17 cellular contexts compared by ENCODE assay signal in genomic region chr11:120811731-120812130, GRCh38.
DNase-seq lines count a peak whose midpoint lies in the region; ATAC-seq and TF ChIP-seq lines count a peak whose summit lies in the region.
"Had no signal": no experiment of that assay in that cellular context is flagged by ENCODE, and none has a peak within 500 bp of the region (broad histone marks: within the 10 kb centered on the region; RNA-seq: fewer than 3 reads in every experiment).

No MANE protein-coding gene starts in this region.

- TF ChIP-seq CTCF in PC-3 (conservative IDR thresholded peaks at IDR 0.05; ENCODE audit: low read depth, low read length) = no peak
- no peak for TF ChIP-seq CTCF in chondrocyte (IDR thresholded peaks at IDR 0.05)

- H3K79me2 ChIP-seq in PC-3 (ENCODE audit: low read length) = no peaks in the 10 kb centered on the region

- no peaks in the 10 kb centered on the region for H4K20me1 ChIP-seq in PC-3 (ENCODE audit: low read length)

- H3K27ac ChIP-seq in PC-3 (ENCODE audit: low read length) = no peak overlapping the region
- H3K27ac ChIP-seq: C4-2B had no signal

- CTCF ChIA-PET in PC-3 (lab: Charles Lee) = no interaction called here

- no peak for ATAC-seq in PC-3
- ATAC-seq: CD8-positive, alpha-beta T cell had no signal

- no peak overlapping the region for H3K9ac ChIP-seq in PC-3 (ENCODE audit: low read length)

- 0 out of 2 replicates have a peak overlapping the region, but pooled peaks have one; percentile 5 for H3K4me2 ChIP-seq in PC-3 (ENCODE audit: low read length)

- intact Hi-C loops in PC-3 (cut with micrococcal nuclease) = no loop called here

- H3K27me3 ChIP-seq in PC-3 (ENCODE audit: low read length) = peaks cover 24% of the 10 kb centered on the region

- no peaks in the 10 kb centered on the region for H3K36me3 ChIP-seq in PC-3 (ENCODE audit: low read depth, low read length)
- H3K36me3 ChIP-seq: HAP-1 had no signal

- H3K4me1 Mint-ChIP-seq in chondrocyte (ENCODE audit: low read depth) = peaks cover 8% of the 10 kb centered on the region
- H3K4me1 Mint-ChIP-seq: CD4-positive, CD25-positive, alpha-beta regulatory T cell had no signal

- no peak overlapping the region for H3K4me3 ChIP-seq in PC-3 (ENCODE audit: low read length)
- H3K4me3 ChIP-seq: HAP-1 had no signal

- no peaks in the 10 kb centered on the region for H3F3A ChIP-seq in PC-3 (ENCODE audit: low read length, unreplicated experiment)

- POLR2A ChIA-PET in PC-3 (lab: Charles Lee; ENCODE audit: unreplicated experiment) = no interaction called here

- DNase-seq in ELR (ENCODE audit: low read depth) (peak; percentile 50), PC-3 (peak; percentile 73), chondrocyte (ENCODE audit: low spot score) (peak; percentile 0), NCI-H1436 (lab: John Stamatoyannopoulos, UW) (no peak), NCI-H345 treated with DMSO at 0.1 percent for 48 hours (lab: John Stamatoyannopoulos, UW; ENCODE audit: unreplicated experiment) (no peak)
- DNase-seq in stimulated activated CD4-positive, alpha-beta T cell treated with anti-CD3 and anti-CD28 coated beads, Interleukin-2, amount 100 ng/mL, for 24 hours = no peak
- DNase-seq: Caco-2; CD4-positive, CD25-positive, alpha-beta regulatory T cell; CD8-positive, alpha-beta T cell; DMS153; DND-41; EL; GF-D8; GOT3; HFFc6 had no signal

- BruUV-seq in PC-3 (replicated peaks; lab: Mats Ljungman, UMichigan) = no TSS peak

- H3K36me3 Mint-ChIP-seq in chondrocyte (ENCODE audit: low read depth) = no peaks in the 10 kb centered on the region
- H3K36me3 Mint-ChIP-seq: CD4-positive, CD25-positive, alpha-beta regulatory T cell; CD8-positive, alpha-beta T cell had no signal

- H3K4me1 ChIP-seq in PC-3 (ENCODE audit: insufficient read depth, low read length) = peaks cover 15% of the 10 kb centered on the region
- H3K4me1 ChIP-seq: HAP-1 had no signal

- no peaks in the 10 kb centered on the region for H3K9me2 ChIP-seq in PC-3 (replicated peaks; ENCODE audit: low read length)

- peaks cover 2% of the 10 kb centered on the region for H3K27me3 Mint-ChIP-seq in chondrocyte (ENCODE audit: low read depth)
- H3K27me3 Mint-ChIP-seq: CD4-positive, CD25-positive, alpha-beta regulatory T cell had no signal

- H2AFZ ChIP-seq in PC-3 (ENCODE audit: low read length) = no peak overlapping the region

- H3K9me3 ChIP-seq in PC-3 (ENCODE audit: low read length) = no peaks in the 10 kb centered on the region
- H3K9me3 ChIP-seq: Caco-2, HAP-1 had no signal

- H3K27ac Mint-ChIP-seq in chondrocyte (ENCODE audit: unreplicated experiment) = no peak overlapping the region
- H3K27ac Mint-ChIP-seq: CD4-positive, CD25-positive, alpha-beta regulatory T cell; CD8-positive, alpha-beta T cell; HFFc6 had no signal

- no peaks in the 10 kb centered on the region for H3K9me3 Mint-ChIP-seq in chondrocyte (ENCODE audit: low read depth)
- H3K9me3 Mint-ChIP-seq: CD8-positive, alpha-beta T cell; HFFc6 had no signal

- H3K4me3 Mint-ChIP-seq in chondrocyte (ENCODE audit: unreplicated experiment) = no peak overlapping the region
- H3K4me3 Mint-ChIP-seq: CD4-positive, CD25-positive, alpha-beta regulatory T cell; CD8-positive, alpha-beta T cell; HFFc6 had no signal

Comparison
In these comparisons a context has a peak if more than half of its experiments do, and no peak if none do; other contexts are left out.
1. DNase-seq: peak in ELR (single experiment), PC-3 (single experiment) and chondrocyte (single experiment); none in NCI-H1436 (single experiment), NCI-H345 treated with DMSO at 0.1 percent for 48 hours (single experiment) and stimulated activated CD4-positive, alpha-beta T cell treated with anti-CD3 and anti-CD28 coated beads, Interleukin-2, amount 100 ng/mL, for 24 hours (0 of 2).